1 cellular context compared by ENCODE assay signal in genomic region chr7:136140469-136140868, GRCh38.
TF ChIP-seq lines count a peak whose summit lies in the region.

No MANE protein-coding gene starts in this region.

TF ChIP-seq in K562, 482 proteins besides CTCF, POLR2A, EP300 and RAD21:
- TF ChIP-seq PBX2 (CRISPR knock-in tag; IDR thresholded peaks at IDR 0.05; ENCODE audit: low read depth) = no peak
- peak; percentile 75 for TF ChIP-seq PBX2 (tag; conservative IDR thresholded peaks at IDR 0.05; ENCODE audit: low read depth)
- peak; percentile 90 for TF ChIP-seq MEIS2 (IDR thresholded peaks at IDR 0.05; ENCODE audit: partially characterized antibody)
- TF ChIP-seq BRF2 (IDR thresholded peaks at IDR 0.05; ENCODE audit: borderline replicate concordance, insufficient read depth, insufficient read length) = no peak
- TF ChIP-seq ARID1B (IDR thresholded peaks at IDR 0.05) = no peak
- TF ChIP-seq PKNOX1 (IDR thresholded peaks at IDR 0.05) = peak; percentile 72
- TF ChIP-seq MEF2D (tag; conservative IDR thresholded peaks at IDR 0.05; ENCODE audit: low read depth) = no peak
